21 cellular contexts compared by ENCODE assay signal in genomic region chr12:130433411-130433810, GRCh38.
A peak's percentile ranks its signal among the peaks of the same experiment; 100 is the strongest.
DNase-seq lines count a peak whose midpoint lies in the region; ATAC-seq and TF ChIP-seq lines count a peak whose summit lies in the region.
"Had no signal": no experiment of that assay in that cellular context is flagged by ENCODE, and none has a peak within 500 bp of the region (broad histone marks: within the 10 kb centered on the region; RNA-seq: fewer than 3 reads in every experiment).

No MANE protein-coding gene starts in this region.

- ATAC-seq in sciatic nerve, result no peak
- ATAC-seq in upper lobe of right lung, result no peak
- ATAC-seq in GM19023 (IDR thresholded peaks at IDR 0.05; ENCODE audit: unreplicated experiment), result no peak
- no peak for ATAC-seq in HG02571 (IDR thresholded peaks at IDR 0.05; ENCODE audit: unreplicated experiment)
- ATAC-seq in HG03280 (IDR thresholded peaks at IDR 0.05; ENCODE audit: unreplicated experiment), result no peak
- ATAC-seq: CD8-positive, alpha-beta T cell; GM12878; GM23338; HCT116 had no signal

- no peak overlapping the region for H3K18ac ChIP-seq in mesendoderm (ENCODE audit: low read length)

- H2BK15ac ChIP-seq in mesendoderm (replicated peaks; ENCODE audit: low read depth), result no peak overlapping the region

- no peak overlapping the region for H2BK5ac ChIP-seq in mesendoderm (ENCODE audit: low read length)

- intact Hi-C loops in sciatic nerve (cut with DNase I), result no loop called here
- intact Hi-C loops in upper lobe of right lung (cut with DNase I), result no loop called here

- no peak overlapping the region for H3K4me3 ChIP-seq in WERI-Rb-1 (ENCODE audit: low read depth, low read length)
- H3K4me3 ChIP-seq in mesendoderm (ENCODE audit: low read length), result no peak overlapping the region
- H3K4me3 ChIP-seq in upper lobe of right lung, result no peak overlapping the region
- H3K4me3 ChIP-seq: BLaER1, GM12878, GM23338 had no signal

- no peak overlapping the region for H3K56ac ChIP-seq in mesendoderm (ENCODE audit: low read length)

- H3K27me3 ChIP-seq in WERI-Rb-1 (ENCODE audit: insufficient read depth, low read depth, severe bottlenecking), result no peaks in the 10 kb centered on the region
- H3K27me3 ChIP-seq in mesendoderm (ENCODE audit: insufficient read depth, low read length, poor library complexity), result no peaks in the 10 kb centered on the region
- H3K27me3 ChIP-seq in upper lobe of right lung, result no peaks in the 10 kb centered on the region
- H3K27me3 ChIP-seq: BLaER1 had no signal

- H3K27ac ChIP-seq in WERI-Rb-1 (peak overlapping the region; percentile 71), mesendoderm (ENCODE audit: low read depth, low read length) (no peak overlapping the region), upper lobe of right lung (no peak overlapping the region)
- H3K27ac ChIP-seq: BLaER1, C4-2B had no signal

- H3K4me2 ChIP-seq in mesendoderm (ENCODE audit: low read length), result no peak overlapping the region
- H3K4me2 ChIP-seq: BLaER1, GM23338 had no signal

- H4K5ac ChIP-seq in mesendoderm (ENCODE audit: low read length), result no peak overlapping the region

- H3K36me3 ChIP-seq in WERI-Rb-1 (peaks cover 18% of the 10 kb centered on the region), mesendoderm (ENCODE audit: control insufficient read depth, insufficient read depth, low read length) (no peaks in the 10 kb centered on the region), upper lobe of right lung (no peaks in the 10 kb centered on the region)
- H3K36me3 ChIP-seq: BLaER1 had no signal

- no peak overlapping the region for H4K8ac ChIP-seq in mesendoderm (ENCODE audit: low read depth, low read length)

- no CpG with 5 or more reads among the region's 6 CpGs for WGBS in mesendoderm (ENCODE audit: extremely low coverage, insufficient coverage, low lambda C conversion rate)

- no peak overlapping the region for H2AK5ac ChIP-seq in mesendoderm (ENCODE audit: low read length)

- H3K9me3 ChIP-seq in WERI-Rb-1 (ENCODE audit: severe bottlenecking) (peaks cover 11% of the 10 kb centered on the region), upper lobe of right lung (no peaks in the 10 kb centered on the region)
- H3K9me3 ChIP-seq: Caco-2 had no signal

- no peak overlapping the region for H3K23ac ChIP-seq in mesendoderm (ENCODE audit: low read length)

- DNase-seq in WERI-Rb-1 (no peak), mesendoderm (peak; percentile 3), sciatic nerve (ENCODE audit: low spot score) (peak; percentile 25), upper lobe of right lung (peak; percentile 10), RKO (ENCODE audit: low spot score) (no peak)
- DNase-seq: Caco-2; CD4-positive, CD25-positive, alpha-beta regulatory T cell; CD8-positive, alpha-beta T cell; DMS153; DND-41; EL; GDM1; H9 had no signal

- H3K79me2 ChIP-seq in mesendoderm (ENCODE audit: control insufficient read depth, insufficient read depth, low read length), result no peaks in the 10 kb centered on the region

- H3K79me1 ChIP-seq in mesendoderm (ENCODE audit: low read length), result no peaks in the 10 kb centered on the region

- H3K4me1 ChIP-seq in mesendoderm (ENCODE audit: control insufficient read depth, low read depth, low read length) (no peaks in the 10 kb centered on the region), upper lobe of right lung (no peaks in the 10 kb centered on the region)
- H3K4me1 ChIP-seq: Caco-2 had no signal

- no peak overlapping the region for H2BK120ac ChIP-seq in mesendoderm (ENCODE audit: low read depth, low read length)

- no peak overlapping the region for H3K9ac ChIP-seq in mesendoderm (ENCODE audit: low read length)
- H3K9ac ChIP-seq: BLaER1 had no signal

- no peak overlapping the region for H3K4ac ChIP-seq in mesendoderm (ENCODE audit: low read depth, low read length)

- TF ChIP-seq CTCF in WERI-Rb-1 (IDR thresholded peaks at IDR 0.05; ENCODE audit: low read depth, low read length), result no peak
- no peak for TF ChIP-seq CTCF in upper lobe of right lung (IDR thresholded peaks at IDR 0.05)

Comparison
In these comparisons a context has a peak if more than half of its experiments do, and no peak if none do; other contexts are left out.
1. DNase-seq: peak in mesendoderm (single experiment), sciatic nerve (single experiment) and upper lobe of right lung (single experiment); none in WERI-Rb-1 (single experiment) and RKO (single experiment).